In the genomic region with DNA sequence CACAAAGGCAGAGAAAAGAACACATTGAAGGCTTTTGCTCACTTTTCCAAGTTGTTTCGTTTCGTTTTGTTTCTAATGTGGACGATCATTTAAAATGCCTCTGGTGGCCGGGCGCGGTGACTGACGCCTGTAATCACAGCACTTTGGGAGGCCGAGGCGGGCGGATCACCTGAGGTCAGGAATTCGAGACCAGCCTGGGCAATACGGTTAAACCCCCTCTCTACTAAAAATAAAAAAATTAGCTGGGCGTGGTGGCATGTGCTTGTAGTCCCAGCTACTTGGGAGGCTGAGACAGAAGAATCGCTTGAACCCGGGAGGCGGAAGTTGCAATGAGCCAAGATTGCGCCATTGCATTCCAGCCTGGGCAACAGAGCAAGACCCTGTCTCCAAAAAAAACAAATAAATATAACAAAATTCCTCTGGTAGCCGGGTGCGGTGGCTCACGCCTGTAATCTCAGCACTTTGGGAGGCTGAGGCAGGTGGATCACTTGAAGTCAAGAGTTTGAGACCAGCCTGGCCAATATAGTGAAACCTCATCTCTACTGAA, we compare ENCODE assay signal across 8 cellular contexts. TPM values are rescaled to one million over a fixed set of nuclear protein-coding genes. Genes with fewer than 3 reads are reported as not detected.
DNase-seq lines count a peak whose midpoint lies in the region; ATAC-seq, FAIRE-seq and TF ChIP-seq lines count a peak whose summit lies in the region.
"Not testable (repeated sequence)": the region's sequence is repeated elsewhere in the genome, so short reads cannot be mapped to it uniquely, and the experiment has no call there.

No MANE protein-coding gene starts in this region.

- not testable (repeated sequence) for H3K9me3 Mint-ChIP-seq in dendritic cell treated with granulocyte-macrophage colony-stimulating factor and Interleukin-4, amounts not matched to agents 40 ng/mL and 50 ng/mL, for 4 days

- peaks cover 18% of the 10 kb centered on the region for H3F3A ChIP-seq in PC-9 (ENCODE audit: insufficient read depth, low read depth)

- H3K4me3 ChIP-seq in GM06990 (replicated peaks; ENCODE audit: low read depth, low read length) (peak overlapping the region; percentile 74), PC-9 (peak overlapping the region; percentile 97), iPS-18c (ENCODE audit: insufficient read depth, low read depth, low read length) (peak overlapping the region; percentile 94), pancreas (peak overlapping the region; percentile 73 to 97 (median 88))

- not testable (repeated sequence) for H3K27me3 ChIP-seq in GM06990 (replicated peaks; ENCODE audit: control insufficient read depth, insufficient read depth, low read length); PC-9 (ENCODE audit: insufficient read depth, low read depth); pancreas

- not testable (repeated sequence) for H3K36me3 Mint-ChIP-seq in dendritic cell treated with granulocyte-macrophage colony-stimulating factor and Interleukin-4, amounts not matched to agents 40 ng/mL and 50 ng/mL, for 4 days (ENCODE audit: low read depth)

- 7 to 15% methylated on average over 20 of the region's 20 CpGs for WGBS in pancreas, 2 donors

- POLR2A ChIA-PET in PC-9 (lab: Charles Lee; ENCODE audit: unreplicated experiment): not testable (repeated sequence)

- ATAC-seq in HG02981 (IDR thresholded peaks at IDR 0.05; ENCODE audit: unreplicated experiment): peak; percentile 2
- not testable (repeated sequence) for ATAC-seq in pancreas

- peak overlapping the region; percentile 80 for H3K27ac ChIP-seq in PC-9
- H3K27ac ChIP-seq in pancreas: peak overlapping the region; percentile 90 to 98 (median 98)
- H3K27ac ChIP-seq in temporal lobe (ENCODE audit: low read depth, low read length): peak overlapping the region; percentile 54

- peak overlapping the region; percentile 94 for H2AFZ ChIP-seq in PC-9

- not testable (repeated sequence) for H4K20me1 ChIP-seq in PC-9 (ENCODE audit: insufficient read depth)

- not testable (repeated sequence) for H3K4me1 ChIP-seq in PC-9 (replicated peaks; ENCODE audit: insufficient read depth)
- peaks cover 5 to 21% (median 7%) of the 10 kb centered on the region in 3 donors for H3K4me1 ChIP-seq in pancreas

- peak overlapping the region; percentile 92 for H3K27ac Mint-ChIP-seq in dendritic cell treated with granulocyte-macrophage colony-stimulating factor and Interleukin-4, amounts not matched to agents 40 ng/mL and 50 ng/mL, for 4 days

- H3K4me1 Mint-ChIP-seq in dendritic cell treated with granulocyte-macrophage colony-stimulating factor and Interleukin-4, amounts not matched to agents 40 ng/mL and 50 ng/mL, for 4 days (ENCODE audit: low read depth): peaks cover 11% of the 10 kb centered on the region

- H3K4me3 Mint-ChIP-seq in dendritic cell treated with granulocyte-macrophage colony-stimulating factor and Interleukin-4, amounts not matched to agents 40 ng/mL and 50 ng/mL, for 4 days: peak overlapping the region; percentile 96

- not testable (repeated sequence) for H3K9me2 ChIP-seq in PC-9 (ENCODE audit: insufficient read depth)

- not testable (repeated sequence) for DNase-seq in GM06990 (ENCODE audit: extremely low read depth, insufficient read length)
- DNase-seq in PC-9 (peak in 1 of 2 experiments; percentile 31), pancreas (peak in 4 of 6 donors; percentile 25 to 47 (median 36))
- peak; percentile 55 to 56 for DNase-seq in activated T-cell treated with anti-CD3 and anti-CD28 coated beads, Interleukin-2, amount 50 U/mL, for 48 hours

- CTCF ChIA-PET in PC-9 (lab: Charles Lee): not testable (repeated sequence)

- intact Hi-C loops in PC-9 (cut with micrococcal nuclease; ENCODE audit: unreplicated experiment): loop anchor here (2.0 to 5.0 kb wide), 4 partner anchors 41 to 615 kb away; partner anchors contain the start of genes CEP43, RPS6KA2 and SFT2D1
- intact Hi-C loops in dendritic cell treated with granulocyte-macrophage colony-stimulating factor and Interleukin-4, amounts not matched to agents 40 ng/mL and 50 ng/mL, for 4 days (cut with micrococcal nuclease): loop anchor here (1.0 kb wide), 1 partner anchor 125 kb away; no protein-coding TSS in a partner anchor
- intact Hi-C loops in pancreas (cut with DNase I): not testable (repeated sequence)

- not testable (repeated sequence) for H3K27me3 Mint-ChIP-seq in dendritic cell treated with granulocyte-macrophage colony-stimulating factor and Interleukin-4, amounts not matched to agents 40 ng/mL and 50 ng/mL, for 4 days

- H3K79me2 ChIP-seq in PC-9 (ENCODE audit: low read depth): not testable (repeated sequence)

- H3K4me2 ChIP-seq in PC-9: peak overlapping the region; percentile 82

- TF ChIP-seq CTCF in GM06990 (IDR thresholded peaks at IDR 0.05; ENCODE audit: insufficient read depth, low read length, poor library complexity, severe bottlenecking): not testable (repeated sequence)
- TF ChIP-seq CTCF in PC-9 (conservative IDR thresholded peaks at IDR 0.05) (peak; percentile 33; the same call in 1 of the 2 replicates), pancreas (IDR thresholded peaks at IDR 0.05) (peak in 1 of 4 donors; percentile 26)

- not testable (repeated sequence) for H3K36me3 ChIP-seq in GM06990 (ENCODE audit: control insufficient read depth, insufficient read depth, low read length); PC-9 (ENCODE audit: low read depth); pancreas

- H3K9me3 ChIP-seq in PC-9 (ENCODE audit: insufficient read depth, low read depth); iPS-18c (ENCODE audit: control insufficient read depth, insufficient read depth, low read length); pancreas: not testable (repeated sequence)

- not testable (repeated sequence) for BruUV-seq in PC-9 (replicated peaks; lab: Mats Ljungman, UMichigan)

- not testable (repeated sequence) for FAIRE-seq in pancreas (lab: Jason Lieb, UNC)

RNA-seq across cellular contexts. Expression of gene MPC1, which starts 1.1 kb away (rescaled TPM):
- total RNA-seq in PC-9 (2021): 7.4 and 13.3 TPM in 2 replicates
- total RNA-seq in pancreas: 10 to 100 TPM; 17.0 to 33.0 (median 24.0) TPM
- 10 to 100 TPM; 42.6 to 56.3 TPM for polyA plus RNA-seq in pancreas
- 33.9 TPM for total RNA-seq in temporal lobe

RNA-seq across cellular contexts. Expression of gene SFT2D1, which starts 41.5 kb away (rescaled TPM):
- total RNA-seq in PC-9 (2021) (31.5 and 39.9 TPM in 2 replicates), pancreas (10 to 100 TPM; 14.5 to 31.8 (median 22.6) TPM), temporal lobe (19.2 TPM)
- 10 to 100 TPM; 29.5 to 38.9 TPM for polyA plus RNA-seq in pancreas
